Comparison of ENCODE assay signal across 11 cellular contexts in genomic region chr5:81826128-81826527, GRCh38.
DNase-seq lines count a peak whose midpoint lies in the region; ATAC-seq and TF ChIP-seq lines count a peak whose summit lies in the region.
"Had no signal": no experiment of that assay in that cellular context is flagged by ENCODE, and none has a peak within 500 bp of the region (broad histone marks: within the 10 kb centered on the region; RNA-seq: fewer than 3 reads in every experiment).

No MANE protein-coding gene starts in this region.

- no peaks in the 10 kb centered on the region for H3K79me2 ChIP-seq in osteoblast (ENCODE audit: insufficient read depth, low read length)

- peaks cover 4% of the 10 kb centered on the region for H3K27me3 Mint-ChIP-seq in endothelial cell (ENCODE audit: unreplicated experiment)

- in situ Hi-C loops in KBM-7 (cut with MboI; ENCODE audit: low pct_unique_long_range_greater_than_20kb, low sequenced_read_pairs) = loop anchor here (25.0 kb wide), 1 partner anchor 314 kb away; no protein-coding TSS in a partner anchor

- no peak overlapping the region for H3K27ac Mint-ChIP-seq in endothelial cell (ENCODE audit: unreplicated experiment)

- H2AFZ ChIP-seq in osteoblast (ENCODE audit: low read length) = peak overlapping the region; percentile 26

- no peaks in the 10 kb centered on the region for H4K20me1 ChIP-seq in osteoblast (ENCODE audit: insufficient read depth, low read length)

- no peak overlapping the region for H3K4me3 Mint-ChIP-seq in endothelial cell (ENCODE audit: unreplicated experiment)

- H3K4me3 ChIP-seq in fibroblast of pulmonary artery (replicated peaks; ENCODE audit: low read depth, low read length) (no peak overlapping the region), osteoblast (ENCODE audit: insufficient read depth, low read length) (no peak overlapping the region)
- H3K4me3 ChIP-seq: thoracic aorta had no signal

- H3K4me1 ChIP-seq in osteoblast (ENCODE audit: insufficient read depth, low read length) = peaks cover 17% of the 10 kb centered on the region

- no peaks in the 10 kb centered on the region for H3K36me3 ChIP-seq in osteoblast (ENCODE audit: insufficient read depth, low read length)
- H3K36me3 ChIP-seq: thoracic aorta, WERI-Rb-1 had no signal

- no peaks in the 10 kb centered on the region for H3K9me3 Mint-ChIP-seq in endothelial cell (ENCODE audit: unreplicated experiment)

- TF ChIP-seq CTCF in fibroblast of pulmonary artery (IDR thresholded peaks at IDR 0.05; ENCODE audit: low read length, missing control alignments) = peak; percentile 12
- peak; percentile 19 for TF ChIP-seq CTCF in osteoblast (IDR thresholded peaks at IDR 0.05; ENCODE audit: extremely low read depth, low read depth, low read length)
- TF ChIP-seq CTCF in endothelial cell (IDR thresholded peaks at IDR 0.05; ENCODE audit: unreplicated experiment) = no peak

- peak overlapping the region; percentile 43 for H3K27ac ChIP-seq in osteoblast (ENCODE audit: low read depth, low read length)
- H3K27ac ChIP-seq: thoracic aorta, WERI-Rb-1 had no signal

- no peaks in the 10 kb centered on the region for H3K27me3 ChIP-seq in osteoblast (ENCODE audit: insufficient read depth, low read length)

- peaks cover 2% of the 10 kb centered on the region for H3K4me1 Mint-ChIP-seq in endothelial cell (ENCODE audit: unreplicated experiment)

- H3K36me3 Mint-ChIP-seq in endothelial cell (ENCODE audit: low read depth, unreplicated experiment) = no peaks in the 10 kb centered on the region

- ATAC-seq in SK-N-SH treated with all-trans-retinoic acid at 6 μM for 48 hours = peak; percentile 73

- DNase-seq in EL (peak; percentile 19), fibroblast of pulmonary artery (ENCODE audit: low read depth) (peak; percentile 38), osteoblast (ENCODE audit: insufficient read length, low spot score, missing footprints) (peak; percentile 62), KBM-7 (no peak), NOMO-1 treated with DMSO at 0.1 percent for 48 hours (lab: John Stamatoyannopoulos, UW; ENCODE audit: unreplicated experiment) (no peak), endothelial cell (ENCODE audit: low spot score) (no peak)
- DNase-seq in stimulated activated CD4-positive, alpha-beta T cell treated with anti-CD3 and anti-CD28 coated beads, Interleukin-4, amount 100 ng/mL, for 1 hour = no peak
- DNase-seq: NCI-H82, WERI-Rb-1 had no signal

- no peaks in the 10 kb centered on the region for H3K9me3 ChIP-seq in osteoblast (ENCODE audit: low read depth, low read length)
- H3K9me3 ChIP-seq: thoracic aorta had no signal

- H3K4me2 ChIP-seq in osteoblast (ENCODE audit: insufficient read depth, low read length) = no peak overlapping the region

TF ChIP-seq in SK-N-SH treated with all-trans-retinoic acid at 6 μM for 48 hours, 23 proteins besides CTCF, POLR2A, EP300 and RAD21:
- no peak for TF ChIP-seq CREB5 (CRISPR knock-in tag; IDR thresholded peaks at IDR 0.05; ENCODE audit: low read depth)
- no peak for TF ChIP-seq GLIS3 (CRISPR knock-in tag; IDR thresholded peaks at IDR 0.05)
- TF ChIP-seq RARB (CRISPR knock-in tag; IDR thresholded peaks at IDR 0.05) = no peak

Comparison
In these comparisons a context has a peak if more than half of its experiments do, and no peak if none do; other contexts are left out.
1. DNase-seq: peak in EL (single experiment), fibroblast of pulmonary artery (single experiment) and osteoblast (single experiment); none in stimulated activated CD4-positive, alpha-beta T cell treated with anti-CD3 and anti-CD28 coated beads, Interleukin-4, amount 100 ng/mL, for 1 hour (single experiment), KBM-7 (single experiment), NOMO-1 treated with DMSO at 0.1 percent for 48 hours (single experiment) and endothelial cell (single experiment).